16 cellular contexts compared by ENCODE assay signal in the genomic region with DNA sequence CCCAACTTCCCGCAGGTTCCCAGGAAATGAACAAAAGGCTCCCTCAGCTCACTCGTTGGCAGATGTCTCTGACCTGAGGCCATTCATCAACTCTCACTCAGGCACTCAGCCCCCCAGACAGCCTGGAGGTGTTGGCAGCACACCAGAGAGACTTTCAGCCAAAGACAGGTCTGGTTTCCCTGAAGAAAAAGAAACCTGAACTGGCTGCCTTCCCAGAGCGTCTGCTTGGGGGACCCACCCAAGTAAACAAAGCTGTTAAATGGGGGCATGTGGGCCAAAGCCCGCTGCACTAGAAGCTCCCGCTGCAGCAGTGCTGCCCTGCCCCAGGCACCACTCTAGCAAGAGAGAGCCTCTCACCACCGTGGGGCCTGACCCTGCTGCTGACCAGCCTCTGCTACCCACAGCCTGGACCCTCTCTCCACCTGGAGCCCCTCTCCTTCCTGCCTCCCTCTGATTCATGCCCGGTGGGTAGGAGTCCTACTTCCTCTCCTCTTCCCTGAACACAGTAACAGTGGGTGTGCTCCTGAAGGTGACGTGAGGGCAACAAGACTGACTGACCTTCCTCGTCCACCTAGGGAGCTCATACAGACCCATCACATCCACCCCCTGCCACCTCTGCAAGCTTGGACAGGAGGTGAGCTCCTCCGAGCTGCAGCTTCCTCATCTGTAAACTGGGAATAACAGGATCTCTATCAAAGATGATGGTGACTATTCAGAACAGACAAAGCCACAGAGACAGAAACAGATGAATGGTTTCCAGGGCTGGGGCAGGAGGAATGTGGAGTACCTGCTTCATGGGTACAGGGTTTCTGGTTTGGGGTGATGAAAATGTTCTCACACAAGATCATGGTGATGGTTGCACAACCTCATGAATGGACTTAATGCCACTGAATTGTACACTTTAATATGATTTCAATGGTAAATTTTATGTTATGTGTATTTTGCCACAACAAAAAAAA. TPM values are rescaled to one million over a fixed set of nuclear protein-coding genes. Genes with fewer than 3 reads are reported as not detected.
DNase-seq lines count a peak whose midpoint lies in the region; ATAC-seq and TF ChIP-seq lines count a peak whose summit lies in the region.
"Had no signal": no experiment of that assay in that cellular context is flagged by ENCODE, and none has a peak within 500 bp of the region (broad histone marks: within the 10 kb centered on the region; RNA-seq: fewer than 3 reads in every experiment).

No MANE protein-coding gene starts in this region.

- H3K4me2 ChIP-seq in mesendoderm (ENCODE audit: low read length): no peak overlapping the region

- no peak for TF ChIP-seq CTCF in WTC11 (IDR thresholded peaks at IDR 0.05)
- no peak for TF ChIP-seq CTCF in WERI-Rb-1 (IDR thresholded peaks at IDR 0.05; ENCODE audit: low read depth, low read length)

- H3K36me3 ChIP-seq in mesendoderm (ENCODE audit: control insufficient read depth, insufficient read depth, low read length) (no peaks in the 10 kb centered on the region), WERI-Rb-1 (no peaks in the 10 kb centered on the region)
- H3K36me3 ChIP-seq: adrenal gland, neutrophil had no signal

- ATAC-seq in WTC11: no peak
- no peak for ATAC-seq in HG03432 (IDR thresholded peaks at IDR 0.05; ENCODE audit: unreplicated experiment)
- ATAC-seq: HCT116 had no signal

- H3K27ac ChIP-seq in mesendoderm (ENCODE audit: low read depth, low read length): no peak overlapping the region
- H3K27ac ChIP-seq in WERI-Rb-1: no peak overlapping the region
- H3K27ac ChIP-seq: adrenal gland, neutrophil had no signal

- peaks cover 46% of the 10 kb centered on the region for H3K4me1 Mint-ChIP-seq in WTC11

- H3K36me3 Mint-ChIP-seq in WTC11: peaks cover 34% of the 10 kb centered on the region

- H3K27me3 ChIP-seq in mesendoderm (ENCODE audit: insufficient read depth, low read length, poor library complexity) (no peaks in the 10 kb centered on the region), WERI-Rb-1 (ENCODE audit: insufficient read depth, low read depth, severe bottlenecking) (peaks cover 40% of the 10 kb centered on the region)
- H3K27me3 ChIP-seq: adrenal gland had no signal

- no peak overlapping the region for H3K9ac ChIP-seq in mesendoderm (ENCODE audit: low read length)

- CTCF ChIA-PET in WTC11 (lab: Charles Lee): interaction anchor here (1.2 kb wide), 1 partner anchor 119 kb away, joined by 5 read pairs; no protein-coding TSS in a partner anchor

- peaks cover 21% of the 10 kb centered on the region for H3K27me3 Mint-ChIP-seq in WTC11 (ENCODE audit: low read depth)

- peak; percentile 97 for DNase-seq in DMS 273 (lab: John Stamatoyannopoulos, UW; ENCODE audit: unreplicated experiment)
- peak; percentile 85 for DNase-seq in NCI-H1694 treated with DMSO at 0.1 percent for 48 hours (lab: John Stamatoyannopoulos, UW)
- DNase-seq in WTC11 (ENCODE audit: low spot score): no peak
- no peak for DNase-seq in mesendoderm
- DNase-seq in WERI-Rb-1: no peak
- no peak for DNase-seq in activated T-cell treated with anti-CD3 and anti-CD28 coated beads for 4 hours
- DNase-seq in retina: no peak
- DNase-seq: adrenal gland, dermis blood vessel endothelial cell, EL, left cardiac atrium, SHP77 had no signal

- no peaks in the 10 kb centered on the region for H3K4me1 ChIP-seq in mesendoderm (ENCODE audit: control insufficient read depth, low read depth, low read length)
- H3K4me1 ChIP-seq: adrenal gland had no signal

- no peak overlapping the region for H3K4me3 Mint-ChIP-seq in WTC11

- no peak overlapping the region for H2AK5ac ChIP-seq in mesendoderm (ENCODE audit: low read length)

- no peak overlapping the region for H4K5ac ChIP-seq in mesendoderm (ENCODE audit: low read length)

- H3K4me3 ChIP-seq in mesendoderm (ENCODE audit: low read length): no peak overlapping the region
- no peak overlapping the region for H3K4me3 ChIP-seq in WERI-Rb-1 (ENCODE audit: low read depth, low read length)
- H3K4me3 ChIP-seq: adrenal gland had no signal

- H3K9me3 ChIP-seq in WERI-Rb-1 (ENCODE audit: severe bottlenecking): no peaks in the 10 kb centered on the region
- H3K9me3 ChIP-seq: adrenal gland, neutrophil had no signal

- POLR2A ChIA-PET in WTC11 (lab: Charles Lee): no interaction called here

- H2BK15ac ChIP-seq in mesendoderm (replicated peaks; ENCODE audit: low read depth): no peak overlapping the region

- no peak overlapping the region for H3K18ac ChIP-seq in mesendoderm (ENCODE audit: low read length)

- H2BK5ac ChIP-seq in mesendoderm (ENCODE audit: low read length): no peak overlapping the region

- no CpG with 5 or more reads among the region's 10 CpGs for WGBS in mesendoderm (ENCODE audit: extremely low coverage, insufficient coverage, low lambda C conversion rate)

- H4K8ac ChIP-seq in mesendoderm (ENCODE audit: low read depth, low read length): no peak overlapping the region

- H3K9me3 Mint-ChIP-seq in WTC11: peaks cover 8% of the 10 kb centered on the region; the same call in 1 of the 2 replicates

- no peak overlapping the region for H3K4ac ChIP-seq in mesendoderm (ENCODE audit: low read depth, low read length)

- peak overlapping the region; percentile 46 for H3K56ac ChIP-seq in mesendoderm (ENCODE audit: low read length)

- no peak overlapping the region for H2BK120ac ChIP-seq in mesendoderm (ENCODE audit: low read depth, low read length)

- peak overlapping the region; percentile 41 for H3K27ac Mint-ChIP-seq in WTC11

- H3K79me2 ChIP-seq in mesendoderm (ENCODE audit: control insufficient read depth, insufficient read depth, low read length): no peaks in the 10 kb centered on the region

- no peaks in the 10 kb centered on the region for H3K79me1 ChIP-seq in mesendoderm (ENCODE audit: low read length)

- no peak overlapping the region for H3K23ac ChIP-seq in mesendoderm (ENCODE audit: low read length)

TF ChIP-seq in WTC11, 78 proteins besides CTCF, POLR2A, EP300 and RAD21:
- TF ChIP-seq PRRX2 (CRISPR knock-in tag; IDR thresholded peaks at IDR 0.05) (no peak), ZNF317 (CRISPR knock-in tag; IDR thresholded peaks at IDR 0.05; ENCODE audit: borderline replicate concordance, low read depth) (no peak), FOXP1 (CRISPR knock-in tag; IDR thresholded peaks at IDR 0.05; ENCODE audit: borderline replicate concordance) (peak; percentile 28; the same call in 1 of the 2 replicates)
- TF ChIP-seq, protein P1, sequence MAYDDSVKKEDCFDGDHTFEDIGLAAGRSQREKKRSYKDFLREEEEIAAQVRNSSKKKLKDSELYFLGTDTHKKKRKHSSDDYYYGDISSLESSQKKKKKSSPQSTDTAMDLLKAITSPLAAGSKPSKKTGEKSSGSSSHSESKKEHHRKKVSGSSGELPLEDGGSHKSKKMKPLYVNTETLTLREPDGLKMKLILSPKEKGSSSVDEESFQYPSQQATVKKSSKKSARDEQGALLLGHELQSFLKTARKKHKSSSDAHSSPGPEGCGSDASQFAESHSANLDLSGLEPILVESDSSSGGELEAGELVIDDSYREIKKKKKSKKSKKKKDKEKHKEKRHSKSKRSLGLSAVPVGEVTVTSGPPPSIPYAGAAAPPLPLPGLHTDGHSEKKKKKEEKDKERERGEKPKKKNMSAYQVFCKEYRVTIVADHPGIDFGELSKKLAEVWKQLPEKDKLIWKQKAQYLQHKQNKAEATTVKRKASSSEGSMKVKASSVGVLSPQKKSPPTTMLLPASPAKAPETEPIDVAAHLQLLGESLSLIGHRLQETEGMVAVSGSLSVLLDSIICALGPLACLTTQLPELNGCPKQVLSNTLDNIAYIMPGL (CRISPR knock-in tag; IDR thresholded peaks at IDR 0.05): no peak

RNA-seq across cellular contexts. Expression of a gene that starts 31.0 kb away (rescaled TPM):
- 4.8 to 9.9 TPM (median 9.8 TPM) in 3 replicates for total RNA-seq in WTC11 (2021)
- 1.4 TPM for polyA plus RNA-seq in mesendoderm (2013, experiment 1 of 2)
- 1.2 TPM for polyA plus RNA-seq in mesendoderm (2013, experiment 2 of 2)
- total RNA-seq: frontal cortex had no signal

Comparison
In these comparisons a context has a peak if more than half of its experiments do, and no peak if none do; other contexts are left out.
1. DNase-seq: peak in DMS 273 (single experiment) and NCI-H1694 treated with DMSO at 0.1 percent for 48 hours (single experiment); none in WTC11 (single experiment), mesendoderm (single experiment), WERI-Rb-1 (single experiment), activated T-cell treated with anti-CD3 and anti-CD28 coated beads for 4 hours (single experiment) and retina (single experiment).